Comparison of ENCODE assay signal across 21 cellular contexts in the genomic region with DNA sequence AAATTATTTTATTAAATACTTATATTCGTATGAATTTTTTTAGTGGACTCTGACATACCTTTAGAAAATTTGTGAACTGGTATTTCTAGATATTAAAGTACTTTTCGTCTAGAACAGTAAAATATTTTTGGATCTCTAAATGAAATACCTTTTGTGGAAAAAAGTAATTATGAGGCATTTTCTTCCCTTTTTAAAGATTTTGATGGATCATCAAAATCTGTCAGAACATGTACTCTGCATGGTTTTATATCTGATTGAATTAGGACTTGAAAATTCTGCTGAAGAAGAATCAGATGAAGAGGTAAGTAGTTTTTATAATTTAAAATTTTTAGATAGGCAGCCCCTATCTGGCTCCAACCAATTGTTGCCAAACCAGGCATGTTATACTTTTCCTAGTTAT.
A peak's percentile ranks its signal among the peaks of the same experiment; 100 is the strongest.
DNase-seq lines count a peak whose midpoint lies in the region; ATAC-seq, FAIRE-seq and TF ChIP-seq lines count a peak whose summit lies in the region.
"Had no signal": no experiment of that assay in that cellular context is flagged by ENCODE, and none has a peak within 500 bp of the region (broad histone marks: within the 10 kb centered on the region; RNA-seq: fewer than 3 reads in every experiment).

No MANE protein-coding gene starts in this region.

- H3K79me1 ChIP-seq in IMR-90 (ENCODE audit: low read depth in 1 of 2, low read length in 2 of 2) = peaks cover 2 to 4% of the 10 kb centered on the region in 2 experiments; a peak in 2 of 4 replicates

- no peak overlapping the region for H3K4ac ChIP-seq in IMR-90 (ENCODE audit: low read depth, low read length)

- no peaks in the 10 kb centered on the region for H4K20me1 ChIP-seq in IMR-90 (ENCODE audit: insufficient read depth, low read length)
- H4K20me1 ChIP-seq: BLaER1 treated with 17β-estradiol and CSF1 and Interleukin-3, amounts not matched to agents 10 nM and 100 nM had no signal

- no peaks in the 10 kb centered on the region for H3K9me3 ChIP-seq in A549
- H3K9me3 ChIP-seq in IMR-90 (ENCODE audit: control insufficient read depth, insufficient read depth, low read length) = no peaks in the 10 kb centered on the region
- H3K9me3 ChIP-seq in kidney (ENCODE audit: control insufficient read depth in 1 of 2, low read length in 2 of 2) = no peaks in the 10 kb centered on the region
- H3K9me3 ChIP-seq: BE2C; BLaER1 treated with 17β-estradiol and CSF1 and Interleukin-3, amounts not matched to agents 10 nM and 100 nM had no signal

- TF ChIP-seq RAD21 in A549 (conservative IDR thresholded peaks at IDR 0.05 in 1 of 2, IDR thresholded peaks at IDR 0.05 in 1 of 2) (no peak), IMR-90 (IDR thresholded peaks at IDR 0.05; ENCODE audit: low read length) (no peak)

- no peak overlapping the region for H4K91ac ChIP-seq in IMR-90 (ENCODE audit: insufficient read depth, low read depth, low read length)

- in situ Hi-C loops in IMR-90 (cut with MboI; ENCODE audit: low sequenced_read_pairs) = loop anchor here (25.0 kb wide), 1 partner anchor 866 kb away; a partner anchor contains a TSS

- H3K4me3 Mint-ChIP-seq in T-cell = no peak overlapping the region
- H3K4me3 Mint-ChIP-seq: CD4-positive, alpha-beta memory T cell; GM23338; H9 had no signal

- no peaks in the 10 kb centered on the region for H3K9me3 Mint-ChIP-seq in T-cell
- H3K9me3 Mint-ChIP-seq: CD4-positive, alpha-beta memory T cell; GM23338; H9 had no signal

- no peaks in the 10 kb centered on the region for H3K27me3 Mint-ChIP-seq in T-cell
- H3K27me3 Mint-ChIP-seq: CD4-positive, alpha-beta memory T cell had no signal

- H2BK15ac ChIP-seq in IMR-90 (ENCODE audit: low read depth, low read length) = no peak overlapping the region

- H3K23ac ChIP-seq in IMR-90 (ENCODE audit: low read depth, low read length) = no peak overlapping the region

- H4K8ac ChIP-seq in IMR-90 (ENCODE audit: low read depth in 2 of 2, low read length in 2 of 2) = no peak overlapping the region

- no peak overlapping the region for H2AK9ac ChIP-seq in IMR-90 (replicated peaks; ENCODE audit: low read depth, low read length, poor library complexity)

- H3K36me3 Mint-ChIP-seq in T-cell = peaks cover 40% of the 10 kb centered on the region

- H3K9ac ChIP-seq in IMR-90 (ENCODE audit: low read depth, low read length) (no peak overlapping the region), kidney (ENCODE audit: low read length in 2 of 2) (no peak overlapping the region)
- H3K9ac ChIP-seq: BLaER1 treated with 17β-estradiol and CSF1 and Interleukin-3, amounts not matched to agents 10 nM and 100 nM had no signal

- H3K27ac ChIP-seq in A549 (no peak overlapping the region), IMR-90 (ENCODE audit: insufficient read depth, low read length) (no peak overlapping the region), kidney (ENCODE audit: low read depth in 2 of 2, low read length in 2 of 2) (no peak overlapping the region)
- H3K27ac ChIP-seq: BLaER1 treated with 17β-estradiol and CSF1 and Interleukin-3, amounts not matched to agents 10 nM and 100 nM had no signal

- POLR2A ChIA-PET in A549 (lab: Yijun Ruan, JAX) = no interaction called here
- POLR2A ChIA-PET in IMR-90 (lab: Charles Lee; ENCODE audit: unreplicated experiment) = no interaction called here
- POLR2A ChIA-PET in T-cell (lab: Charles Lee) = no interaction called here

- no peaks in the 10 kb centered on the region for H3K27me3 ChIP-seq in IMR-90 (ENCODE audit: control insufficient read depth, insufficient read depth, low read length)
- H3K27me3 ChIP-seq: BE2C; BLaER1 treated with 17β-estradiol and CSF1 and Interleukin-3, amounts not matched to agents 10 nM and 100 nM had no signal

- no peak overlapping the region for H3K14ac ChIP-seq in IMR-90 (replicated peaks; ENCODE audit: low read depth, low read length)

- H3K18ac ChIP-seq in IMR-90 (ENCODE audit: low read depth, low read length) = no peak overlapping the region

- no TSS peak for BruUV-seq in IMR-90 (replicated peaks; lab: Mats Ljungman, UMichigan)

- H4K5ac ChIP-seq in IMR-90 (ENCODE audit: low read depth, low read length) = no peak overlapping the region

- no peak for TF ChIP-seq EP300 in A549 (IDR thresholded peaks at IDR 0.05)

- H2BK120ac ChIP-seq in IMR-90 (ENCODE audit: low read depth, low read length) = no peak overlapping the region

- no peaks in the 10 kb centered on the region for H3K4me1 Mint-ChIP-seq in T-cell
- H3K4me1 Mint-ChIP-seq: CD4-positive, alpha-beta memory T cell; GM23338; H9 had no signal

- TF ChIP-seq POLR2A in A549 (IDR thresholded peaks at IDR 0.05; ENCODE audit: low read length) (no peak), IMR-90 (IDR thresholded peaks at IDR 0.05; ENCODE audit: low read depth, low read length) (no peak)

- no peak overlapping the region for H2BK5ac ChIP-seq in IMR-90 (ENCODE audit: low read depth, low read length, poor library complexity, severe bottlenecking)

- H3K4me3 ChIP-seq in A549 (no peak overlapping the region), IMR-90 (ENCODE audit: insufficient read depth, low read depth, low read length) (no peak overlapping the region), kidney (ENCODE audit: low read length in 2 of 2) (no peak overlapping the region)
- H3K4me3 ChIP-seq: BLaER1 treated with 17β-estradiol and CSF1 and Interleukin-3, amounts not matched to agents 10 nM and 100 nM; GM12878; GM23338 had no signal

- intact Hi-C loops in IMR-90 (cut with micrococcal nuclease) (no loop called here), kidney (cut with DNase I) (no loop called here)

- no peak for DNase-seq in A549 (ENCODE audit: low read depth in 1 of 2, low spot score in 1 of 2)
- DNase-seq in IMR-90 = no peak
- DNase-seq in kidney = no peak
- no peak for DNase-seq in T-cell
- DNase-seq in retina = no peak
- DNase-seq in left lobe of liver (ENCODE audit: low spot score) = no peak
- DNase-seq: ACHN; AML-193; BE2C; Calu3; CD4-positive, alpha-beta memory T cell; COR-L47; DMS53; DMS79 treated with DMSO at 0.1 percent for 48 hours; H9 had no signal

- WGBS in A549 (ENCODE audit: missing lambda C conversion rate) = 84% methylated on average over 2 of the region's 2 CpGs
- WGBS in IMR-90 (ENCODE audit: extremely low coverage in 2 of 2, insufficient read length in 1 of 2), 2 experiments = no CpG with 5 or more reads among the region's 2 CpGs

- CTCF ChIA-PET in A549 (lab: Yijun Ruan, JAX) = no interaction called here
- CTCF ChIA-PET in IMR-90 (lab: Yijun Ruan, JAX) = no interaction called here
- CTCF ChIA-PET in T-cell (lab: Charles Lee) = interaction anchor here in 1 of 2 donors (0.6 kb wide), 1 partner anchor 28 kb away, joined by 3 read pairs; no protein-coding TSS in a partner anchor

- H3K4me1 ChIP-seq in A549 = no peaks in the 10 kb centered on the region
- no peaks in the 10 kb centered on the region for H3K4me1 ChIP-seq in IMR-90 (ENCODE audit: control insufficient read depth, insufficient read depth, low read length)
- no peaks in the 10 kb centered on the region for H3K4me1 ChIP-seq in kidney (ENCODE audit: control insufficient read depth in 1 of 2, insufficient read depth in 1 of 2, low read depth in 1 of 2, low read length in 2 of 2)
- H3K4me1 ChIP-seq: BE2C; BLaER1 treated with 17β-estradiol and CSF1 and Interleukin-3, amounts not matched to agents 10 nM and 100 nM had no signal

- ATAC-seq in A549 (no peak), IMR-90 (ENCODE audit: low read depth) (no peak), T-cell (replicated peaks in 1 of 4) (no peak), GM21529 (IDR thresholded peaks at IDR 0.05; ENCODE audit: unreplicated experiment) (no peak), left lobe of liver (no peak)
- ATAC-seq: GM12878, GM23338, HCT116 had no signal

- TF ChIP-seq CTCF in A549 (IDR thresholded peaks at IDR 0.05) (no peak), IMR-90 (conservative IDR thresholded peaks at IDR 0.05; ENCODE audit: low read depth, low read length) (no peak), kidney (IDR thresholded peaks at IDR 0.05; ENCODE audit: borderline replicate concordance, extremely low read depth, insufficient read depth) (no peak)

- H3K27ac Mint-ChIP-seq in T-cell = no peak overlapping the region
- H3K27ac Mint-ChIP-seq: GM23338, H9 had no signal

- dilution Hi-C loops in IMR-90 (cut with HindIII; ENCODE audit: low sequenced_read_pairs, unreplicated experiment) = no loop called here

- H3K36me3 ChIP-seq in IMR-90 (ENCODE audit: control insufficient read depth, insufficient read depth, low read length) (peaks cover 2% of the 10 kb centered on the region; the same call in 1 of the 2 replicates), kidney (ENCODE audit: control insufficient read depth in 1 of 2, insufficient read depth in 2 of 2, low read length in 2 of 2) (peaks cover 4 to 28% of the 10 kb centered on the region in 2 donors)
- H3K36me3 ChIP-seq: BE2C had no signal

- no peak overlapping the region for H3K4me2 ChIP-seq in A549
- H3K4me2 ChIP-seq in IMR-90 (ENCODE audit: low read depth, low read length) = no peak overlapping the region
- H3K4me2 ChIP-seq: BLaER1 treated with 17β-estradiol and CSF1 and Interleukin-3, amounts not matched to agents 10 nM and 100 nM; GM23338 had no signal

- H2AFZ ChIP-seq in IMR-90 (replicated peaks; ENCODE audit: low read length, poor library complexity) = no peak overlapping the region
- H2AFZ ChIP-seq: GM23338 had no signal

- no peak overlapping the region for H2AK5ac ChIP-seq in IMR-90 (ENCODE audit: low read depth, low read length)

- H3K9me1 ChIP-seq in IMR-90 (ENCODE audit: insufficient read depth, low read length) = no peaks in the 10 kb centered on the region

- no peak for FAIRE-seq in A549 (lab: Jason Lieb, UNC)
- FAIRE-seq in endometrium (lab: Jason Lieb, UNC) = peak; percentile 41
- peak; percentile 53 for FAIRE-seq in kidney (lab: Jason Lieb, UNC)
- FAIRE-seq: GM12878 had no signal

- H3K56ac ChIP-seq in IMR-90 (ENCODE audit: extremely low read depth, insufficient read depth, low read length) = no peak overlapping the region

- no peak overlapping the region for H2BK20ac ChIP-seq in IMR-90 (ENCODE audit: low read depth, low read length)

TF ChIP-seq in A549, 52 proteins besides CTCF, POLR2A, EP300 and RAD21:
- TF ChIP-seq MAFK (IDR thresholded peaks at IDR 0.05; ENCODE audit: partially characterized antibody) = peak; percentile 7
- no peak for TF ChIP-seq CEBPB (IDR thresholded peaks at IDR 0.05)
TF ChIP-seq in A549: peak in this region for 1.

TF ChIP-seq in IMR-90, 13 proteins besides CTCF, POLR2A, EP300 and RAD21:
- TF ChIP-seq MAFK (IDR thresholded peaks at IDR 0.05; ENCODE audit: low read depth, low read length) = 0 out of 2 replicates have a peak, but pooled peaks have one; percentile 12
- TF ChIP-seq, protein P1, sequence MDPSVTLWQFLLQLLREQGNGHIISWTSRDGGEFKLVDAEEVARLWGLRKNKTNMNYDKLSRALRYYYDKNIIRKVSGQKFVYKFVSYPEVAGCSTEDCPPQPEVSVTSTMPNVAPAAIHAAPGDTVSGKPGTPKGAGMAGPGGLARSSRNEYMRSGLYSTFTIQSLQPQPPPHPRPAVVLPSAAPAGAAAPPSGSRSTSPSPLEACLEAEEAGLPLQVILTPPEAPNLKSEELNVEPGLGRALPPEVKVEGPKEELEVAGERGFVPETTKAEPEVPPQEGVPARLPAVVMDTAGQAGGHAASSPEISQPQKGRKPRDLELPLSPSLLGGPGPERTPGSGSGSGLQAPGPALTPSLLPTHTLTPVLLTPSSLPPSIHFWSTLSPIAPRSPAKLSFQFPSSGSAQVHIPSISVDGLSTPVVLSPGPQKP (IDR thresholded peaks at IDR 0.05; ENCODE audit: borderline replicate concordance, low read depth, low read length) = no peak
